In the genomic region with DNA sequence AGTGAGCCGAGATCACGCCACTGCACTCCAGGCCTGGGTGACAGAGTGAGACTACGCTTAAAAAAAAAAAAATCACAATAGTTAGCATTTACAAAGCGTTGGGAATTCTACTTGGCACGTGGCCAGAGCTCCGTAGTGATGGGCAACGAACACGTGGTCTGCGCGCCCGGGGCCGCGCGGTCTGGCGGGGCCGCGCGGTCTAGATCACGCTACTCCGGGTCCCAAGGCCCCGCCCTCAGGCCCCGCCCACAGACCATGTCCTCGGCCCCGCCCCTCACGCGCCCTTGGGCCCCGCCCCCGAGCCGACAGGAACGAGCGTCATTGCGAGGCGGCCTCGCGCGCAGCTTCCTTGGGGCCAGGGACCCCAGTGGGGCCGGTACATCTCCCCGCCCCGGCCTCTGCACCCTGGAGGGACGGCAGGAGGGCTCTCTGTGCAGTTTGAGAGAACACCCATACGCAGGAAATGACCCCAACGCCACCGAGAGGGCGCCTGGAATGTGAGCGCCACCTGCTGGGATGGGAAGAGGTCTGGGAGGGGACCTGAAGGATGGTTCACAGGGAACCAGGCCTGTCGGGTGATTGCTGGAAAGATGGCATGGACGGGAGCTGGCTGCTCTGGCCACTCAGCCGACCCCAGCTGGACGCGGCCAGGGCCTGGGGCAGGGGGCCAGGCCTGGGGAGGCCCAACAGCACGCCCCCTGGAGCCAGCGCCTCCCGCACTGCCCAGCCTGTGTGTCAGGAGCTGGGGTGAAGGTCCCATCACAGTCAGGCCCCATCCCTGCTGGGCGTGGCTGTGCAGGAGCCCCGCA, we compare ENCODE assay signal across 8 cellular contexts. TPM values are rescaled to one million over a fixed set of nuclear protein-coding genes. Genes with fewer than 3 reads are reported as not detected.
DNase-seq lines count a peak whose midpoint lies in the region; ATAC-seq and TF ChIP-seq lines count a peak whose summit lies in the region.

No MANE protein-coding gene starts in this region.

- peak overlapping the region; percentile 35 for H2AFZ ChIP-seq in OCI-LY7 (ENCODE audit: low read length)

- no peaks in the 10 kb centered on the region; the same call in 1 of the 2 replicates for H3K79me2 ChIP-seq in OCI-LY7 (ENCODE audit: insufficient read depth, low read depth, low read length)

- H4K20me1 ChIP-seq in OCI-LY7 (ENCODE audit: insufficient read depth, low read length): no peaks in the 10 kb centered on the region

- peak; percentile 80 for TF ChIP-seq RAD21 in Ishikawa (IDR thresholded peaks at IDR 0.05; ENCODE audit: low read depth)

- 2 to 3% methylated on average over 54 to 55 of the region's 55 CpGs for WGBS in esophagus, 2 donors

- POLR2A ChIA-PET in OCI-LY7 (lab: Charles Lee): interaction anchor here (0.8 to 1.7 kb wide), 5 partner anchors 41 to 1559 kb away, joined by 3 to 6 read pairs (median 5); partner anchors contain the start of gene TMEM80

- TF ChIP-seq CTCF in OCI-LY7 (conservative IDR thresholded peaks at IDR 0.05; ENCODE audit: low read length): peak; percentile 86

- intact Hi-C loops in OCI-LY7 (cut with micrococcal nuclease; ENCODE audit: unreplicated experiment): loop anchor here (1.0 to 5.0 kb wide), 6 partner anchors 41 to 275 kb away; partner anchors contain the start of genes HRAS and LRRC56

- DNase-seq in D341Med (ENCODE audit: low spot score): peak; percentile 97
- peak; percentile 96 for DNase-seq in OCI-LY7 (ENCODE audit: low spot score)
- DNase-seq in activated T-cell treated with anti-CD3 and anti-CD28 coated beads, Interleukin-2, amount 50 U/mL, for 1 hour: peak; percentile 96
- DNase-seq in stimulated activated CD8-positive, alpha-beta memory T cell treated with anti-CD3 and anti-CD28 coated beads, Interleukin-4, amount 100 ng/mL, for 48 hours: peak; percentile 99

- ATAC-seq in GM21447 (IDR thresholded peaks at IDR 0.05; ENCODE audit: unreplicated experiment): peak; percentile 40

- H3K27ac ChIP-seq in OCI-LY7 (ENCODE audit: low read depth, low read length, poor library complexity, severe bottlenecking) (peak overlapping the region; percentile 68), esophagus (ENCODE audit: low read depth in 2 of 2, low read length in 1 of 2) (peak overlapping the region; percentile 95 to 100), muscle layer of colon (ENCODE audit: low read depth, low read length) (peak overlapping the region; percentile 84)

- H3K4me2 ChIP-seq in OCI-LY7 (ENCODE audit: low read length): peak overlapping the region; percentile 86

- BruUV-seq in OCI-LY7 (replicated peaks; lab: Mats Ljungman, UMichigan): TSS peak; percentile 77

- H3K9me3 ChIP-seq in OCI-LY7 (ENCODE audit: low read length) (no peaks in the 10 kb centered on the region), esophagus (ENCODE audit: control insufficient read depth in 2 of 2, insufficient read depth in 1 of 2, low read depth in 1 of 2, low read length in 1 of 2) (no peaks in the 10 kb centered on the region), muscle layer of colon (ENCODE audit: low read length) (no peaks in the 10 kb centered on the region)

- CTCF ChIA-PET in OCI-LY7 (lab: Charles Lee; ENCODE audit: unreplicated experiment): interaction anchor here (0.6 to 2.2 kb wide), 2 partner anchors 41 to 43 kb away, joined by 3 to 13 read pairs; no protein-coding TSS in a partner anchor

- H3K27me3 ChIP-seq in esophagus (ENCODE audit: control insufficient read depth in 1 of 2, insufficient read depth in 2 of 2, low read length in 2 of 2) (no peaks in the 10 kb centered on the region), muscle layer of colon (ENCODE audit: control insufficient read depth in 1 of 2, insufficient read depth in 2 of 2, low read length in 2 of 2) (peaks cover 0 to 4% of the 10 kb centered on the region in 2 donors)

- H3K4me1 ChIP-seq in OCI-LY7 (ENCODE audit: insufficient read depth, low read length, poor library complexity, severe bottlenecking) (peaks cover 37% of the 10 kb centered on the region), esophagus (ENCODE audit: control insufficient read depth in 2 of 2, insufficient read depth in 2 of 2, low read length in 1 of 2) (peaks cover 5 to 21% of the 10 kb centered on the region in 2 donors), muscle layer of colon (ENCODE audit: insufficient read depth, low read length) (peaks cover 26% of the 10 kb centered on the region)

- no peak for TF ChIP-seq EP300 in Ishikawa (IDR thresholded peaks at IDR 0.05; ENCODE audit: borderline replicate concordance)

- H3K36me3 ChIP-seq in OCI-LY7 (ENCODE audit: insufficient read depth, low read length) (peaks cover 3% of the 10 kb centered on the region; the same call in 1 of the 2 replicates), esophagus (ENCODE audit: control insufficient read depth in 2 of 2, insufficient read depth in 2 of 2, low read length in 1 of 2) (peaks cover 0 to 6% of the 10 kb centered on the region in 2 donors), muscle layer of colon (ENCODE audit: insufficient read depth, low read length) (peaks cover 2% of the 10 kb centered on the region)

- H3K9ac ChIP-seq in muscle layer of colon (ENCODE audit: low read length): peak overlapping the region; percentile 9

- H3K4me3 ChIP-seq in OCI-LY7 (ENCODE audit: low read depth, low read length, poor library complexity, severe bottlenecking) (peak overlapping the region; percentile 74), esophagus (ENCODE audit: low read depth in 1 of 2, low read length in 2 of 2) (peak overlapping the region; percentile 50 to 84), muscle layer of colon (ENCODE audit: low read depth in 1 of 2, low read length in 2 of 2) (peak overlapping the region; percentile 48 to 73)

- H3K9me2 ChIP-seq in OCI-LY7 (ENCODE audit: insufficient read depth, low read length): no peaks in the 10 kb centered on the region

TF ChIP-seq in Ishikawa, 13 proteins besides CTCF, POLR2A, EP300 and RAD21:
- TF ChIP-seq TCF12 (IDR thresholded peaks at IDR 0.05; ENCODE audit: low read depth): no peak
- 0 out of 2 replicates have a peak, but pooled peaks have one; percentile 56 for TF ChIP-seq CREB1 (IDR thresholded peaks at IDR 0.05; ENCODE audit: low read depth)
- no peak for TF ChIP-seq EGR1 (IDR thresholded peaks at IDR 0.05)
- no peak for TF ChIP-seq CEBPB (IDR thresholded peaks at IDR 0.05)
- TF ChIP-seq TAF1 (IDR thresholded peaks at IDR 0.05; ENCODE audit: low read depth): no peak; the same call in 1 of the 2 replicates
- TF ChIP-seq REST (IDR thresholded peaks at IDR 0.05; ENCODE audit: low read depth): no peak
- TF ChIP-seq ZBTB7A (IDR thresholded peaks at IDR 0.05; ENCODE audit: low read depth): peak; percentile 35; the same call in 1 of the 2 replicates
- TF ChIP-seq, protein P1, sequence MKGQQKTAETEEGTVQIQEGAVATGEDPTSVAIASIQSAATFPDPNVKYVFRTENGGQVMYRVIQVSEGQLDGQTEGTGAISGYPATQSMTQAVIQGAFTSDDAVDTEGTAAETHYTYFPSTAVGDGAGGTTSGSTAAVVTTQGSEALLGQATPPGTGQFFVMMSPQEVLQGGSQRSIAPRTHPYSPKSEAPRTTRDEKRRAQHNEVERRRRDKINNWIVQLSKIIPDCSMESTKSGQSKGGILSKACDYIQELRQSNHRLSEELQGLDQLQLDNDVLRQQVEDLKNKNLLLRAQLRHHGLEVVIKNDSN (IDR thresholded peaks at IDR 0.05): peak; percentile 82
- no peak for TF ChIP-seq FOXM1 (IDR thresholded peaks at IDR 0.05; ENCODE audit: borderline replicate concordance, low read depth)
- TF ChIP-seq YY1 (IDR thresholded peaks at IDR 0.05; ENCODE audit: low read depth): no peak
- TF ChIP-seq TEAD4 (IDR thresholded peaks at IDR 0.05): peak; percentile 73
- peak; percentile 83 for TF ChIP-seq NFIC (IDR thresholded peaks at IDR 0.05)
- peak; percentile 86 for TF ChIP-seq MAX (IDR thresholded peaks at IDR 0.05)

RNA-seq across cellular contexts. Expression of gene PTDSS2, which starts 2.0 kb away (rescaled TPM):
- 19.6 and 27.8 TPM in 2 replicates for total RNA-seq in OCI-LY7 (2014; rRNA removed; shearing (Covaris generic))
- 30.3 and 32.7 TPM in 2 replicates for total RNA-seq in OCI-LY7 (2022)
- 10 to 100 TPM; 12.4 to 20.5 TPM for polyA plus RNA-seq in esophagus

RNA-seq across cellular contexts. Expression of gene ANO9, which starts 6.3 kb away (rescaled TPM):
- 22.2 and 25.7 TPM in 2 replicates for total RNA-seq in OCI-LY7 (2014; rRNA removed; shearing (Covaris generic))
- 27.6 and 28.2 TPM in 2 replicates for total RNA-seq in OCI-LY7 (2022)
- 10 to 100 TPM; 18.1 to 40.4 TPM for polyA plus RNA-seq in esophagus

RNA-seq across cellular contexts. Expression of gene SIGIRR, which starts 33.3 kb away (rescaled TPM):
- total RNA-seq in OCI-LY7 (2014; rRNA removed; shearing (Covaris generic)): 36.9 and 57.2 TPM in 2 replicates
- total RNA-seq in OCI-LY7 (2022): 25.3 and 29.2 TPM in 2 replicates
- 10 to 100 TPM; 25.4 to 41.7 TPM for polyA plus RNA-seq in esophagus

RNA-seq across cellular contexts. Expression of gene PKP3, which starts 54.1 kb away (rescaled TPM):
- total RNA-seq in OCI-LY7 (2014; rRNA removed; shearing (Covaris generic)): not detected in 2 replicates
- not detected in 2 replicates for total RNA-seq in OCI-LY7 (2022)
- 100 to 1,000 TPM; 332 to 353 TPM for polyA plus RNA-seq in esophagus

RNA-seq across cellular contexts. Expression of gene RNH1, which starts 58.9 kb away (rescaled TPM):
- total RNA-seq in OCI-LY7 (2014; rRNA removed; shearing (Covaris generic)): 57.1 and 65.7 TPM in 2 replicates
- 48.8 and 65.5 TPM in 2 replicates for total RNA-seq in OCI-LY7 (2022)
- 100 to 1,000 TPM; 106 to 219 TPM for polyA plus RNA-seq in esophagus

Comparison
In these comparisons a context has a peak if more than half of its experiments do, and no peak if none do; other contexts are left out.
1. Peak in every context shown above with its lines: DNase-seq, ATAC-seq, H3K4me3 ChIP-seq and H3K27ac ChIP-seq.